Comparison of ENCODE assay signal across 8 cellular contexts in the genomic region with DNA sequence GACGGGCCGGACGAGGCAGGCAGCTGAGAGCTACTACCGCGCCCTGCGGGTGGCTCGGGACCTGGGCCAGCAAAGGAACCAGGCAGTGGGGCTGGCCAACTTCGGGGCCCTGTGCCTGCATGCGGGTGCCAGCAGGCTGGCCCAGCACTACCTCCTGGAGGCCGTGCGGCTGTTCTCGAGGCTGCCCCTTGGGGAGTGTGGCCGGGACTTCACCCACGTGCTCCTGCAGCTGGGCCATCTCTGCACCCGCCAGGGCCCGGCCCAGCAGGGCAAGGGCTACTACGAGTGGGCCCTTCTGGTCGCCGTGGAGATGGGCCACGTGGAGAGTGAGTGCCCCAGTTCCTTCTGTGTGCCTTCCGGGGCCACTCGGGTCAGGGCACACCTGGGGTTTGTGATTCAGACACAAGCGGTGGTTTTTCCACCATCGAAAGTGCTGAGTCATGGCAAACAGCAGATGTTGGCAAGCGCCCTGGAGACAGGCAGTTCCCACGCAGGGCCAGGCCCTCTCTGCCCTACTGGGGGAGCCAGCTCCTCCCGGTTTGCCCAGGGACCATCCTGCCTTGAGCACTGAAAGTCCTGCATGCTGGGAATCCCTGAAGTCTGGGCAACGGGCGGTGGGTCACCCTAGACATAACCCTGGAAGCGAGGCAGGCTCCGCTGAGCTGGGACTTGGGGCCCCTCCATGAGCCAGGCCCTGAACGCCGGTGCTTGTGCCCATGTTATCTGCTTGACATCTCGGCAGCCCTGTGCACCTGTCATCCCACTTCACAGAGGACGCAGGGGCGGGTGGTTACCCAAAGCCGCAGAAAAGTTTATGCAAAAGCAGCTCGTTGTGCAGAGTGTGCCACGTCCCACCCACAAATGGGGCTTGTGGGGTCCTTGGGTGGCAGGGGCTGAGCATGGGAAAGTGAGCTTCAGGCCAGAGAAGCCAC. TPM values are rescaled to one million over a fixed set of nuclear protein-coding genes. Genes with fewer than 3 reads are reported as not detected.
DNase-seq lines count a peak whose midpoint lies in the region; ATAC-seq and TF ChIP-seq lines count a peak whose summit lies in the region.

No MANE protein-coding gene starts in this region.

- H3K36me3 Mint-ChIP-seq in activated naive CD8-positive, alpha-beta T cell = peaks cover 3% of the 10 kb centered on the region

- TF ChIP-seq CTCF in A673 (conservative IDR thresholded peaks at IDR 0.05; ENCODE audit: low read depth, low read length) = no peak

- CTCF ChIA-PET in A673 (lab: Charles Lee) = no interaction called here

- DNase-seq in A673 (ENCODE audit: low spot score) (peak; percentile 24), SHP77 (lab: John Stamatoyannopoulos, UW) (peak; percentile 40 to 56), right cardiac atrium (peak; percentile 65 to 87 (median 83)), iPS-NIHi11 (ENCODE audit: low spot score) (no peak)
- peak; percentile 90 for DNase-seq in stimulated activated CD4-positive, alpha-beta T cell treated with anti-CD3 and anti-CD28 coated beads, Interleukin-1b, Interleukin-23, amount 100 ng/mL, for 48 hours

- intact Hi-C loops in A673 (cut with micrococcal nuclease; ENCODE audit: unreplicated experiment) (no loop called here), right cardiac atrium (cut with DNase I) (no loop called here)

- H3K27me3 Mint-ChIP-seq in activated naive CD8-positive, alpha-beta T cell = peaks cover 2% of the 10 kb centered on the region

- H3K4me1 Mint-ChIP-seq in activated naive CD8-positive, alpha-beta T cell (ENCODE audit: low read depth) = peaks cover 50% of the 10 kb centered on the region

- peak overlapping the region; percentile 89 for H3K27ac Mint-ChIP-seq in activated naive CD8-positive, alpha-beta T cell

- H3K4me3 Mint-ChIP-seq in activated naive CD8-positive, alpha-beta T cell = peak overlapping the region; percentile 78

- H3K27ac ChIP-seq in A673 (ENCODE audit: low read depth, low read length, poor library complexity, severe bottlenecking) (peak overlapping the region; percentile 48), right cardiac atrium (ENCODE audit: low read length) (no peak overlapping the region)

- no peaks in the 10 kb centered on the region for H3K36me3 ChIP-seq in A673 (ENCODE audit: insufficient read depth, low read length, poor library complexity, severe bottlenecking)

- H3K4me3 ChIP-seq in A673 (ENCODE audit: low read depth, low read length, poor library complexity, severe bottlenecking) = no peak overlapping the region
- H3K4me3 ChIP-seq in right cardiac atrium (ENCODE audit: low read length) = no peak overlapping the region

- no peaks in the 10 kb centered on the region for H3K9me3 ChIP-seq in A673 (ENCODE audit: low read depth, low read length, poor library complexity, severe bottlenecking)
- no peaks in the 10 kb centered on the region for H3K9me3 ChIP-seq in right cardiac atrium (ENCODE audit: control insufficient read depth, low read length)

- 65% methylated on average over 39 of the region's 39 CpGs for WGBS in right cardiac atrium

- H3K27me3 ChIP-seq in A673 (replicated peaks; ENCODE audit: insufficient read depth, low read depth, low read length, poor library complexity) (no peaks in the 10 kb centered on the region), right cardiac atrium (ENCODE audit: control insufficient read depth, insufficient read depth) (no peaks in the 10 kb centered on the region)

- ATAC-seq in GM18907 (IDR thresholded peaks at IDR 0.05; ENCODE audit: unreplicated experiment) (peak; percentile 72), HG03139 (IDR thresholded peaks at IDR 0.05; ENCODE audit: unreplicated experiment) (peak; percentile 63), right cardiac atrium (peak; percentile 57 to 60)

- BruUV-seq in A673 (replicated peaks; lab: Mats Ljungman, UMichigan) = no TSS peak

- H3K9me3 Mint-ChIP-seq in activated naive CD8-positive, alpha-beta T cell (ENCODE audit: low read depth) = no peaks in the 10 kb centered on the region

- H3K4me1 ChIP-seq in A673 (ENCODE audit: insufficient read depth, low read length, poor library complexity, severe bottlenecking) (peaks cover 21% of the 10 kb centered on the region), right cardiac atrium (ENCODE audit: control insufficient read depth, insufficient read depth, low read length) (no peaks in the 10 kb centered on the region)

- POLR2A ChIA-PET in A673 (lab: Charles Lee; ENCODE audit: low non-redundant PET) = no interaction called here

RNA-seq across cellular contexts. Expression of a gene that starts 29.5 kb away (rescaled TPM):
- total RNA-seq in A673 (2021) = 0.71 and 2.7 TPM in 2 replicates
- total RNA-seq in right cardiac atrium = 10 to 100 TPM in 3 of 4 donors, 1 to 10 TPM in 1; 6.6 to 17.1 (median 11.1) TPM
- polyA plus RNA-seq in right cardiac atrium = 5.4 TPM

RNA-seq across cellular contexts. Expression of a gene that starts 41.0 kb away (rescaled TPM):
- total RNA-seq in A673 (2021) (0.64 and 1.4 TPM in 2 replicates), right cardiac atrium (100 to 1,000 TPM in 2 of 4 donors, 10 to 100 TPM in 2; 52.8 to 133 (median 96.0) TPM)
- polyA plus RNA-seq in right cardiac atrium = 80.6 TPM

Comparison
In these comparisons a context has a peak if more than half of its experiments do, and no peak if none do; other contexts are left out.
1. RNA of a gene that starts 41.0 kb away (total RNA-seq): 52.8 to 133 TPM in right cardiac atrium; 0.64 to 1.4 TPM in A673; every median in the first group is over 10 times any median in the second.
2. Peak in every context shown above with its lines, with median percentiles within 50 percentile points of each other: ATAC-seq.